ENCODE assay signal across 1 cellular context in genomic region chr7:52719677-52720076, GRCh38.
TF ChIP-seq lines count a peak whose summit lies in the region.

No MANE protein-coding gene starts in this region.

TF ChIP-seq in WTC11, 78 proteins besides CTCF, POLR2A, EP300 and RAD21 (continued from another document):
- no peak for TF ChIP-seq ZNF263 (CRISPR knock-in tag; IDR thresholded peaks at IDR 0.05; ENCODE audit: low read depth)
TF ChIP-seq in WTC11: peak in this region for 0.
